Comparison of ENCODE assay signal across 25 cellular contexts in the genomic region with DNA sequence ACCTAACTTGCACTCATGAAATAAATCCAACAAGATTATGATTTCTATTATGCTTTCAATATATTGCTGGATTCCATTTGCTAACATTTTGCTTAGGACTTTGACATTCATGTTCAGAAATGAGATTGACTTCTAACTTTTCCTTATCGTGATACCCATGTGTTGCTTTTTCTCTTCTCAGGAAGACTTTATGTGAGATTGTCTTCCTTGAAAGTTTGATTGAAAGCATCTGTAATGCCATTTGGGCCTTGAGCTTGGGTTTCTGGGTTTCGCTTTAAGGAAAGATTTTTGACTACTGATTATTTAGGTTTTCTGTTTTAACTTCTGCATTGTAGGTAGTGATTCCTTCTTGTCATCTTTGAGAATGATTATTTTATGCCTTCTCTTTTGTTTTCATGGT. TPM values are rescaled to one million over a fixed set of nuclear protein-coding genes. Genes with fewer than 3 reads are reported as not detected.
DNase-seq lines count a peak whose midpoint lies in the region; ATAC-seq, FAIRE-seq and TF ChIP-seq lines count a peak whose summit lies in the region.
"Had no signal": no experiment of that assay in that cellular context is flagged by ENCODE, and none has a peak within 500 bp of the region (broad histone marks: within the 10 kb centered on the region; RNA-seq: fewer than 3 reads in every experiment).

No MANE protein-coding gene starts in this region.

- 56% methylated on average over 2 of the region's 2 CpGs for WGBS in K562 (ENCODE audit: insufficient coverage, low coverage, missing lambda C conversion rate)
- WGBS in small intestine, 3 donors = 88 to 98% (median 91%) methylated on average over 2 of the region's 2 CpGs

- no peaks in the 10 kb centered on the region for H3K27me3 ChIP-seq in PC-9 (ENCODE audit: insufficient read depth, low read depth)
- H3K27me3 ChIP-seq in K562 (ENCODE audit: control insufficient read depth in 2 of 2, insufficient read depth in 2 of 2, low read length in 2 of 2) = no peaks in the 10 kb centered on the region
- no peaks in the 10 kb centered on the region for H3K27me3 ChIP-seq in small intestine (ENCODE audit: control insufficient read depth in 2 of 2, insufficient read depth in 2 of 2, low read length in 2 of 2)
- H3K27me3 ChIP-seq: BE2C, BLaER1 had no signal

- DNase-seq in GM18507 (ENCODE audit: extremely low spot score, insufficient read length, low read depth) = no peak
- no peak for DNase-seq in PC-9
- no peak for DNase-seq in K562 (ENCODE audit: extremely low read depth in 1 of 4, low spot score in 3 of 4)
- DNase-seq in small intestine = no peak
- no peak for DNase-seq in NCI-H69 (lab: John Stamatoyannopoulos, UW)
- DNase-seq: 8988T; ACHN; BE2C; C1 segment of cervical spinal cord; CD4-positive, alpha-beta memory T cell; CD4-positive, CD25-positive, alpha-beta regulatory T cell; CD8-positive, alpha-beta memory T cell; COR-L47; DMS 273 treated with DMSO at 0.1 percent for 48 hours; DMS153; DMS53; DMS79; DND-41; EL; GDM1 had no signal

- no peak for TF ChIP-seq EP300 in K562 (IDR thresholded peaks at IDR 0.05; ENCODE audit: low read length)

- H3K36me3 ChIP-seq in PC-9 (ENCODE audit: low read depth) (no peaks in the 10 kb centered on the region), K562 (ENCODE audit: control insufficient read depth, insufficient read depth, low read length) (peaks cover 38% of the 10 kb centered on the region), small intestine (ENCODE audit: control insufficient read depth in 2 of 2, insufficient read depth in 2 of 2, low read length in 2 of 2) (peaks cover 3 to 7% of the 10 kb centered on the region in 2 donors)
- H3K36me3 ChIP-seq: BE2C had no signal

- CTCF ChIA-PET in PC-9 (lab: Charles Lee) = no interaction called here
- CTCF ChIA-PET in K562 (lab: Yijun Ruan, JAX; ENCODE audit: low intra/inter-chr PET ratio) = no interaction called here

- H3K4me2 ChIP-seq in PC-9 = no peak overlapping the region
- H3K4me2 ChIP-seq in K562 (ENCODE audit: insufficient read depth, low read length) = no peak overlapping the region
- H3K4me2 ChIP-seq: BLaER1 had no signal

- H3K4me1 ChIP-seq in PC-9 (replicated peaks; ENCODE audit: insufficient read depth) (peaks cover 36% of the 10 kb centered on the region), K562 (replicated peaks in 1 of 2; ENCODE audit: control insufficient read depth in 2 of 2, insufficient read depth in 2 of 2, low read length in 2 of 2) (peaks cover 0 to 4% of the 10 kb centered on the region in 2 experiments; a peak in 3 of 5 replicates), small intestine (ENCODE audit: control insufficient read depth in 2 of 2, insufficient read depth in 1 of 2, low read depth in 1 of 2, low read length in 1 of 2) (no peaks in the 10 kb centered on the region)
- H3K4me1 ChIP-seq: BE2C, BLaER1 had no signal

- H3K27ac ChIP-seq in PC-9 (peak overlapping the region; percentile 39; the same call in 1 of the 2 replicates), K562 (ENCODE audit: extremely low read depth, low read depth, low read length) (no peak overlapping the region), small intestine (ENCODE audit: low read depth in 1 of 2, low read length in 1 of 2) (no peak overlapping the region)
- H3K27ac ChIP-seq: BLaER1 had no signal

- BruUV-seq in PC-9 (replicated peaks; lab: Mats Ljungman, UMichigan) (no TSS peak), K562 (replicated peaks; lab: Mats Ljungman, UMichigan) (no TSS peak)

- ATAC-seq in K562 = no peak
- ATAC-seq: GM12878 had no signal

- no peak for TF ChIP-seq POLR2A in K562 (conservative IDR thresholded peaks at IDR 0.05)

- H3K9me3 ChIP-seq in PC-9 (ENCODE audit: insufficient read depth, low read depth) (no peaks in the 10 kb centered on the region), K562 (replicated peaks; ENCODE audit: control insufficient read depth, insufficient read depth, low read depth, low read length) (no peaks in the 10 kb centered on the region), small intestine (ENCODE audit: control insufficient read depth, low read depth) (no peaks in the 10 kb centered on the region)
- H3K9me3 ChIP-seq: BE2C, BLaER1 had no signal

- no peak for TF ChIP-seq RAD21 in K562 (CRISPR knock-in tag; conservative IDR thresholded peaks at IDR 0.05 in 1 of 2, IDR thresholded peaks at IDR 0.05 in 1 of 2)

- intact Hi-C loops in PC-9 (cut with micrococcal nuclease; ENCODE audit: unreplicated experiment) = no loop called here
- intact Hi-C loops in K562 (cut with micrococcal nuclease) = no loop called here

- no peaks in the 10 kb centered on the region for H3K9me2 ChIP-seq in PC-9 (ENCODE audit: insufficient read depth)

- in situ Hi-C loops in K562 (cut with MboI) = no loop called here

- H4K20me1 ChIP-seq in PC-9 (ENCODE audit: insufficient read depth) (no peaks in the 10 kb centered on the region), K562 (replicated peaks; ENCODE audit: control insufficient read depth, insufficient read depth, low read length) (no peaks in the 10 kb centered on the region)
- H4K20me1 ChIP-seq: BLaER1 had no signal

- H3K4me3 ChIP-seq in PC-9 (no peak overlapping the region), K562 (no peak overlapping the region), small intestine (ENCODE audit: low read depth in 1 of 2, low read length in 2 of 2) (no peak overlapping the region)
- H3K4me3 ChIP-seq: BLaER1, GM12878 had no signal

- POLR2A ChIA-PET in PC-9 (lab: Charles Lee; ENCODE audit: unreplicated experiment) (interaction anchor here (0.6 kb wide), 1 partner anchor 30 kb away, joined by 6 read pairs; no protein-coding TSS in a partner anchor), K562 (lab: Yijun Ruan, JAX) (interaction anchor here (0.7 to 1.4 kb wide), 3 partner anchors 12 to 648 kb away, joined by 3 to 5 read pairs (median 4); no protein-coding TSS in a partner anchor)

- no peak overlapping the region for H3K9ac ChIP-seq in K562 (ENCODE audit: insufficient read depth in 1 of 2, low read depth in 2 of 2, low read length in 2 of 2)
- H3K9ac ChIP-seq: BLaER1 had no signal

- H3K79me2 ChIP-seq in PC-9 (ENCODE audit: low read depth) = no peaks in the 10 kb centered on the region
- H3K79me2 ChIP-seq in K562 (ENCODE audit: control insufficient read depth, insufficient read depth, low read length) = no peaks in the 10 kb centered on the region

- peaks cover 39% of the 10 kb centered on the region for H3F3A ChIP-seq in PC-9 (ENCODE audit: insufficient read depth, low read depth)

- FAIRE-seq in GM18507 (lab: Jason Lieb, UNC) (peak; percentile 15), K562 (lab: Jason Lieb, UNC) (peak; percentile 19), small intestine (lab: Jason Lieb, UNC) (no peak)
- FAIRE-seq: GM12892, GM19239 had no signal

- TF ChIP-seq CTCF in PC-9 (conservative IDR thresholded peaks at IDR 0.05) (no peak), K562 (IDR thresholded peaks at IDR 0.05 in 2 of 3, conservative IDR thresholded peaks at IDR 0.05 in 1 of 3; ENCODE audit: insufficient read depth in 2 of 3, low read depth in 1 of 3, low read length in 3 of 3) (no peak)

- H3K9me1 ChIP-seq in K562 (ENCODE audit: control insufficient read depth, insufficient read depth, low read length) = no peaks in the 10 kb centered on the region

- H2AFZ ChIP-seq in PC-9 = no peak overlapping the region
- H2AFZ ChIP-seq in K562 (ENCODE audit: low read depth, low read length) = no peak overlapping the region

RNA-seq across cellular contexts. Expression of a gene that starts 27.8 kb away (rescaled TPM):
- total RNA-seq in PC-9 (2021) (2.7 and 2.9 TPM in 2 replicates), K562 (2014; rRNA removed) (not detected in 2 replicates), K562 (2014; rRNA removed; fragmentation: Illumina TruSeq; extraction: Trizol) (not detected in 2 replicates), K562 (2015; rRNA removed; fragmentation: Illumina TruSeq; extraction: Trizol) (not detected in 2 replicates), K562 (2021) (0.07 TPM in 1 of 2 replicates, not detected in the other)
- total RNA-seq in K562 (2011; cell fraction: chromatin; rRNA removed; ENCODE audit: low replicate concordance) = not detected in 2 replicates
- not detected in 2 replicates for total RNA-seq in K562 (2011; cell fraction: nucleolus; rRNA removed)
- total RNA-seq in K562 (2011; cell fraction: nucleoplasm; rRNA removed) = not detected in 2 replicates
- polyA plus RNA-seq in K562 (2011; rRNA removed) (not detected in 2 replicates), K562 (2014; fragmentation: Illumina TruSeq; extraction: Trizol) (not detected in 2 replicates), K562 (2014; fragmentation: Nextera tagmentation; extraction: Ambion mirVana) (not detected), K562 (2014; rRNA removed) (not detected in 2 replicates), small intestine (10 to 100 TPM; 18.9 to 32.2 (median 22.1) TPM)
- polyA plus RNA-seq in K562 (2011; cell fraction: cytosol; rRNA removed) = not detected in 2 replicates
- not detected in 2 replicates for polyA plus RNA-seq in K562 (2011; cell fraction: nucleus; rRNA removed)
- polyA plus RNA-seq in K562 (2012) = 0.04 TPM in 1 of 2 replicates, not detected in the other
- polyA minus RNA-seq in K562 (2011; rRNA and poly(A)+ RNA removed) = not detected in 2 replicates
- 0.29 and 0.64 TPM in 2 replicates for polyA minus RNA-seq in K562 (2011; cell fraction: cytosol; rRNA and poly(A)+ RNA removed)
- not detected in 2 replicates for polyA minus RNA-seq in K562 (2011; cell fraction: nucleus; rRNA and poly(A)+ RNA removed)
- polyA plus RNA-seq: CD14-positive monocyte had no signal

RNA-seq across cellular contexts. Expression of a gene that starts 30.4 kb away (rescaled TPM):
- 12.0 and 18.8 TPM in 2 replicates for total RNA-seq in PC-9 (2021)
- total RNA-seq in K562 (2011; cell fraction: chromatin; rRNA removed; ENCODE audit: low replicate concordance) = 65.3 and 80.0 TPM in 2 replicates
- total RNA-seq in K562 (2011; cell fraction: nucleolus; rRNA removed) = 37.4 and 46.5 TPM in 2 replicates
- 56.1 and 70.4 TPM in 2 replicates for total RNA-seq in K562 (2011; cell fraction: nucleoplasm; rRNA removed)
- 9.1 and 12.2 TPM in 2 replicates for total RNA-seq in K562 (2014; rRNA removed)
- 16.2 and 18.7 TPM in 2 replicates for total RNA-seq in K562 (2014; rRNA removed; fragmentation: Illumina TruSeq; extraction: Trizol)
- 11.9 and 16.2 TPM in 2 replicates for total RNA-seq in K562 (2015; rRNA removed; fragmentation: Illumina TruSeq; extraction: Trizol)
- 15.6 and 16.8 TPM in 2 replicates for total RNA-seq in K562 (2021)
- 16.7 and 22.8 TPM in 2 replicates for polyA plus RNA-seq in K562 (2011; rRNA removed)
- polyA plus RNA-seq in K562 (2011; cell fraction: cytosol; rRNA removed) = 6.9 and 11.3 TPM in 2 replicates
- 24.2 and 24.8 TPM in 2 replicates for polyA plus RNA-seq in K562 (2011; cell fraction: nucleus; rRNA removed)
- polyA plus RNA-seq in K562 (2012) = 6.9 and 7.2 TPM in 2 replicates
- 11.0 and 12.8 TPM in 2 replicates for polyA plus RNA-seq in K562 (2014; fragmentation: Illumina TruSeq; extraction: Trizol)
- 1 to 10 TPM; 6.9 to 8.6 TPM for polyA plus RNA-seq in K562 (2014; fragmentation: Nextera tagmentation; extraction: Ambion mirVana)
- polyA plus RNA-seq in K562 (2014; rRNA removed) = 8.8 and 11.3 TPM in 2 replicates
- polyA minus RNA-seq in K562 (2011; rRNA and poly(A)+ RNA removed) = 33.4 and 40.9 TPM in 2 replicates
- 14.0 and 19.7 TPM in 2 replicates for polyA minus RNA-seq in K562 (2011; cell fraction: cytosol; rRNA and poly(A)+ RNA removed)
- 8.9 and 20.7 TPM in 2 replicates for polyA minus RNA-seq in K562 (2011; cell fraction: nucleus; rRNA and poly(A)+ RNA removed)
- 1 to 10 TPM; 1.6 to 5.4 (median 2.7) TPM for polyA plus RNA-seq in small intestine

RNA-seq across cellular contexts. Expression of a gene that starts 33.0 kb away (rescaled TPM):
- total RNA-seq in PC-9 (2021) (12.4 and 16.6 TPM in 2 replicates), K562 (2014; rRNA removed) (30.7 and 35.7 TPM in 2 replicates), K562 (2014; rRNA removed; fragmentation: Illumina TruSeq; extraction: Trizol) (23.5 and 25.4 TPM in 2 replicates), K562 (2015; rRNA removed; fragmentation: Illumina TruSeq; extraction: Trizol) (25.2 and 25.5 TPM in 2 replicates), K562 (2021) (30.5 and 31.7 TPM in 2 replicates)
- total RNA-seq in K562 (2011; cell fraction: chromatin; rRNA removed; ENCODE audit: low replicate concordance) = 39.0 and 62.3 TPM in 2 replicates
- 32.2 and 37.4 TPM in 2 replicates for total RNA-seq in K562 (2011; cell fraction: nucleolus; rRNA removed)
- total RNA-seq in K562 (2011; cell fraction: nucleoplasm; rRNA removed) = 33.4 and 38.2 TPM in 2 replicates
- polyA plus RNA-seq in K562 (2011; rRNA removed) (54.1 and 66.1 TPM in 2 replicates), K562 (2014; fragmentation: Illumina TruSeq; extraction: Trizol) (37.4 and 38.9 TPM in 2 replicates), K562 (2014; fragmentation: Nextera tagmentation; extraction: Ambion mirVana) (10 to 100 TPM; 10.8 to 13.9 TPM), K562 (2014; rRNA removed) (30.9 and 39.1 TPM in 2 replicates), small intestine (10 to 100 TPM; 13.8 to 23.7 (median 15.1) TPM)
- 80.5 and 83.5 TPM in 2 replicates for polyA plus RNA-seq in K562 (2011; cell fraction: cytosol; rRNA removed)
- 61.4 and 80.3 TPM in 2 replicates for polyA plus RNA-seq in K562 (2011; cell fraction: nucleus; rRNA removed)
- 24.6 and 39.3 TPM in 2 replicates for polyA plus RNA-seq in K562 (2012)
- polyA minus RNA-seq in K562 (2011; rRNA and poly(A)+ RNA removed) = 38.5 and 40.2 TPM in 2 replicates
- polyA minus RNA-seq in K562 (2011; cell fraction: cytosol; rRNA and poly(A)+ RNA removed) = 25.8 and 31.2 TPM in 2 replicates
- 15.8 and 29.1 TPM in 2 replicates for polyA minus RNA-seq in K562 (2011; cell fraction: nucleus; rRNA and poly(A)+ RNA removed)
